ENCODE assay signal across 8 cellular contexts in the genomic region with DNA sequence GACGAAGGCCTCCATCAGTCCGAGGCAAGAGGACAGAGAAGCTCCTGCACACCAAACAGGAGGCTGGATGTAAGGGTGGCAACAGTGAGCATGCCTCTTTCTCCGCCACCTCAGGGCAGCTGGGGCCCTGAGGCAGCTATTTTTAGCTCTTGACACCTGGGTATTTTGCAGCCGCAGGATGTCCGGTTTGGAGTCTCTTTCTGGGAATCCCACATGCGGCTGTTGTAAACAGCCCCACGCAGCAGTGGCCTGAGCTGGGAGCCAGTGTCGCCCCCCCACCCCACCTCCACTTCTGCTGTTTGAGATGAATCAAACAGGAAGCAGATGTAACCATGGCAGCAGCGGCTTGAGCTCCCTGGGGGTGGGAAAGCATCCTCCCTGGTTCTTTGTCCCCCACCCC. TPM values are rescaled to one million over a fixed set of nuclear protein-coding genes. Genes with fewer than 3 reads are reported as not detected.
A peak's percentile ranks its signal among the peaks of the same experiment; 100 is the strongest.
DNase-seq lines count a peak whose midpoint lies in the region; ATAC-seq and TF ChIP-seq lines count a peak whose summit lies in the region.

No MANE protein-coding gene starts in this region.

- H3K9me3 ChIP-seq in heart left ventricle, result no peaks in the 10 kb centered on the region

- intact Hi-C loops in Right ventricle myocardium superior (cut with DNase I), result no loop called here
- intact Hi-C loops in Right ventricle myocardium inferior (cut with DNase I), result no loop called here
- intact Hi-C loops in heart left ventricle (cut with DNase I), result no loop called here

- H3K27me3 Mint-ChIP-seq in activated T-cell treated with anti-CD3 and anti-CD28 coated beads, Interleukin-2, amount 50 U/mL, for 72 hours (ENCODE audit: low read depth), result no peaks in the 10 kb centered on the region

- no peaks in the 10 kb centered on the region for H3K27me3 ChIP-seq in heart left ventricle

- peak overlapping the region; percentile 37 to 99 (median 98) for H3K27ac ChIP-seq in heart left ventricle

- H3K4me1 Mint-ChIP-seq in activated T-cell treated with anti-CD3 and anti-CD28 coated beads, Interleukin-2, amount 50 U/mL, for 72 hours (ENCODE audit: low read depth), result peaks cover 97% of the 10 kb centered on the region

- no peak for TF ChIP-seq POLR2A in NB4 (IDR thresholded peaks at IDR 0.05; ENCODE audit: extremely low read depth, insufficient read length)
- no peak for TF ChIP-seq POLR2A in heart left ventricle (IDR thresholded peaks at IDR 0.05)

- TF ChIP-seq CTCF in NB4 (IDR thresholded peaks at IDR 0.05; ENCODE audit: low read depth, low read length) (no peak), heart left ventricle (IDR thresholded peaks at IDR 0.05) (no peak)

- no peaks in the 10 kb centered on the region for H3K9me3 Mint-ChIP-seq in activated T-cell treated with anti-CD3 and anti-CD28 coated beads, Interleukin-2, amount 50 U/mL, for 72 hours

- H3K4me1 ChIP-seq in heart left ventricle, result peaks cover 49 to 100% (median 98%) of the 10 kb centered on the region in 12 donors

- 3 to 12% (median 5%) methylated on average over 5 to 9 of the region's 9 CpGs for WGBS in heart left ventricle, 4 donors

- H3K4me3 ChIP-seq in NB4 (ENCODE audit: low read depth, low read length) (no peak overlapping the region), heart left ventricle (peak overlapping the region in 8 of 12 donors; percentile 1 to 31 (median 9))

- H3K36me3 ChIP-seq in heart left ventricle, result peaks cover 0 to 18% (median 7%) of the 10 kb centered on the region in 9 donors

- peak overlapping the region; percentile 81 to 86 for H3K4me3 Mint-ChIP-seq in activated T-cell treated with anti-CD3 and anti-CD28 coated beads, Interleukin-2, amount 50 U/mL, for 72 hours

- peaks cover 1 to 21% of the 10 kb centered on the region in 2 donors for H3K36me3 Mint-ChIP-seq in activated T-cell treated with anti-CD3 and anti-CD28 coated beads, Interleukin-2, amount 50 U/mL, for 72 hours (ENCODE audit: insufficient read depth in 2 of 2)

- peak; percentile 78 for DNase-seq in Right ventricle myocardium superior
- DNase-seq in Right ventricle myocardium inferior (ENCODE audit: missing footprints), result no peak
- peak; percentile 80 for DNase-seq in NB4 (ENCODE audit: low read depth)
- DNase-seq in activated T-cell treated with anti-CD3 and anti-CD28 coated beads, Interleukin-2, amount 50 U/mL, for 72 hours, result peak; percentile 79 to 85
- DNase-seq in heart left ventricle, result peak; percentile 65 to 78 (median 73)
- peak; percentile 78 to 85 for DNase-seq in stimulated activated CD4-positive, alpha-beta T cell treated with anti-CD3 and anti-CD28 coated beads, Interleukin-2, amount 100 ng/mL, for 24 hours
- no peak for DNase-seq in HuH-7 (ENCODE audit: low spot score)
- no peak for DNase-seq in NCI-H2029 (lab: John Stamatoyannopoulos, UW)

- peak; percentile 29 for ATAC-seq in Right ventricle myocardium superior (ENCODE audit: poor library complexity)
- ATAC-seq in Right ventricle myocardium inferior, result no peak
- ATAC-seq in activated T-cell treated with anti-CD3 and anti-CD28 coated beads, Interleukin-2, amount 50 U/mL, for 72 hours (replicated peaks in 1 of 2), result peak; percentile 34 to 54
- peak; percentile 19 to 51 (median 26) for ATAC-seq in heart left ventricle

- H3K27ac Mint-ChIP-seq in activated T-cell treated with anti-CD3 and anti-CD28 coated beads, Interleukin-2, amount 50 U/mL, for 72 hours, result peak overlapping the region; percentile 94

RNA-seq across cellular contexts. Expression of gene HDAC7, which starts 11.7 kb away (rescaled TPM):
- total RNA-seq in Right ventricle myocardium superior, result 35.9 TPM
- 38.8 TPM for total RNA-seq in Right ventricle myocardium inferior
- total RNA-seq in activated T-cell treated with anti-CD3 and anti-CD28 coated beads, Interleukin-2, amount 50 U/mL, for 72 hours, result 100 to 1,000 TPM; 288 to 350 TPM
- 10 to 100 TPM; 27.4 to 63.0 (median 38.6) TPM for total RNA-seq in heart left ventricle
- polyA plus RNA-seq in heart left ventricle, result 10 to 100 TPM; 42.2 to 43.9 TPM

RNA-seq across cellular contexts. Expression of gene SLC48A1, which starts 35.0 kb away (rescaled TPM):
- total RNA-seq in Right ventricle myocardium superior, result 26.8 TPM
- 23.2 TPM for total RNA-seq in Right ventricle myocardium inferior
- 10 to 100 TPM; 14.6 to 15.2 TPM for total RNA-seq in activated T-cell treated with anti-CD3 and anti-CD28 coated beads, Interleukin-2, amount 50 U/mL, for 72 hours
- total RNA-seq in heart left ventricle, result 10 to 100 TPM; 17.6 to 68.2 (median 23.9) TPM
- 10 to 100 TPM; 13.0 to 16.5 TPM for polyA plus RNA-seq in heart left ventricle

RNA-seq across cellular contexts. Expression of gene RAPGEF3, which starts 49.4 kb away (rescaled TPM):
- 30.6 TPM for total RNA-seq in Right ventricle myocardium superior
- 37.3 TPM for total RNA-seq in Right ventricle myocardium inferior
- total RNA-seq in activated T-cell treated with anti-CD3 and anti-CD28 coated beads, Interleukin-2, amount 50 U/mL, for 72 hours, result 1 to 10 TPM in 1 of 2 donors, under 1 TPM in 1; 0.62 to 1.4 TPM
- 10 to 100 TPM; 14.5 to 47.8 (median 23.9) TPM for total RNA-seq in heart left ventricle
- polyA plus RNA-seq in heart left ventricle, result 10 to 100 TPM; 18.6 to 62.1 TPM

Comparison
In these comparisons a context has a peak if more than half of its experiments do, and no peak if none do; other contexts are left out.
1. DNase-seq: peak in Right ventricle myocardium superior (single experiment), NB4 (single experiment), activated T-cell treated with anti-CD3 and anti-CD28 coated beads, Interleukin-2, amount 50 U/mL, for 72 hours (2 of 2), heart left ventricle (5 of 5) and stimulated activated CD4-positive, alpha-beta T cell treated with anti-CD3 and anti-CD28 coated beads, Interleukin-2, amount 100 ng/mL, for 24 hours (2 of 2); none in Right ventricle myocardium inferior (single experiment), HuH-7 (single experiment) and NCI-H2029 (single experiment).
2. RNA of gene RAPGEF3, which starts 49.4 kb away (total RNA-seq): 37.3 TPM in Right ventricle myocardium inferior (single experiment), 30.6 TPM in Right ventricle myocardium superior (single experiment) and 14.5 to 47.8 TPM in heart left ventricle; 0.62 to 1.4 TPM in activated T-cell treated with anti-CD3 and anti-CD28 coated beads, Interleukin-2, amount 50 U/mL, for 72 hours; every median in the first group is over 4 times any median in the second.